In genomic region chr7:155543011-155543881, GRCh38 we compare ENCODE assay signal across 2 cellular contexts.
TF ChIP-seq lines count a peak whose summit lies in the region.

No MANE protein-coding gene starts in this region.

TF ChIP-seq in GM23338, 12 proteins besides CTCF, POLR2A, EP300 and RAD21:
- TF ChIP-seq REST (IDR thresholded peaks at IDR 0.05; ENCODE audit: unreplicated experiment) (no peak), ETS1 (IDR thresholded peaks at IDR 0.05) (no peak), EZH2 (IDR thresholded peaks at IDR 0.05; ENCODE audit: low read depth, unreplicated experiment) (no peak), EZH2phosphoT487 (IDR thresholded peaks at IDR 0.05; ENCODE audit: unreplicated experiment) (no peak), ZNF462 (CRISPR knock-in tag; IDR thresholded peaks at IDR 0.05) (no peak), ZNF114 (CRISPR knock-in tag; IDR thresholded peaks at IDR 0.05) (no peak), CREB1 (CRISPR knock-in tag; IDR thresholded peaks at IDR 0.05; ENCODE audit: low read depth) (no peak), ZNF331 (CRISPR knock-in tag; IDR thresholded peaks at IDR 0.05; ENCODE audit: low read depth) (no peak)

TF ChIP-seq in H1, 55 proteins besides CTCF, POLR2A, EP300 and RAD21:
- TF ChIP-seq TBP (IDR thresholded peaks at IDR 0.05; ENCODE audit: low read depth, low read length) = no peak
- TF ChIP-seq KDM1A (IDR thresholded peaks at IDR 0.05; ENCODE audit: borderline replicate concordance, low read length) = no peak
- no peak for TF ChIP-seq KDM4A (IDR thresholded peaks at IDR 0.05; ENCODE audit: low read depth, low read length, severe bottlenecking)
- no peak for TF ChIP-seq SIN3A (conservative IDR thresholded peaks at IDR 0.05 in 1 of 2, IDR thresholded peaks at IDR 0.05 in 1 of 2; ENCODE audit: low read depth in 1 of 2, low read length in 2 of 2)
- no peak for TF ChIP-seq JUN (IDR thresholded peaks at IDR 0.05; ENCODE audit: low read depth, low read length)
- no peak for TF ChIP-seq MAFK (IDR thresholded peaks at IDR 0.05; ENCODE audit: low read depth, low read length)
- TF ChIP-seq TAF1 (IDR thresholded peaks at IDR 0.05; ENCODE audit: low read depth, low read length) = no peak
- no peak for TF ChIP-seq POLR2AphosphoS5 (IDR thresholded peaks at IDR 0.05; ENCODE audit: low read depth, low read length)
- no peak for TF ChIP-seq CHD7 (IDR thresholded peaks at IDR 0.05; ENCODE audit: insufficient replicate concordance, low read length)
